15 cellular contexts compared by ENCODE assay signal in the genomic region with DNA sequence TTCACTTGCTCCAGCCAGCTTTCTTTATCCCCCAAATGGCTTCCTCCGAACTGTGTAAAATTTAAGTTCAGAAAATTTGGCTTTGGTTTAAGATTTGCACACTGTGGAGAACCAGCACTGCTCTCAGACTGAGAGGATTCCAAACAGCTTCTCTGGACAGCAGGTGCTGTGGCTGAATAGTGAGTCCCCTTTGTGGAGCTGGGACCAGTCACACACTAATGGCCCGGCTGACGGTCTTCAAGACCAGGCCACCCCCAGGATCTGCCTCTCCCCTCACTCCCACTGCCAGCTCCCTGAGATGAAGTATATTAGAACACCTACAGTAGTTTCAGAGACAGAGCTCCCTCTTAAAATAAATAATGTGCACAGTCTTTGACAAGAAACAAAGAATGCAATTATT.
DNase-seq lines count a peak whose midpoint lies in the region; ATAC-seq and TF ChIP-seq lines count a peak whose summit lies in the region.
"Had no signal": no experiment of that assay in that cellular context is flagged by ENCODE, and none has a peak within 500 bp of the region (broad histone marks: within the 10 kb centered on the region; RNA-seq: fewer than 3 reads in every experiment).

No MANE protein-coding gene starts in this region.

- H3K4me3 ChIP-seq in ectodermal cell (ENCODE audit: insufficient read depth, low read depth, low read length), result no peak overlapping the region
- H3K4me3 ChIP-seq: A549, GM23338 had no signal

- CTCF ChIA-PET in activated CD4-positive, alpha-beta memory T cell treated with anti-CD3 and anti-CD28 coated beads for 36 hours (lab: Charles Lee), result no interaction called here

- peaks cover 7% of the 10 kb centered on the region for H3K9me3 Mint-ChIP-seq in neural crest cell
- H3K9me3 Mint-ChIP-seq in activated CD4-positive, alpha-beta memory T cell treated with anti-CD3 and anti-CD28 coated beads for 36 hours, result peaks cover 3% of the 10 kb centered on the region
- H3K9me3 Mint-ChIP-seq: CD4-positive, alpha-beta T cell had no signal

- H3K9me3 ChIP-seq in ectodermal cell (ENCODE audit: control insufficient read depth, low read length), result no peaks in the 10 kb centered on the region
- H3K9me3 ChIP-seq: A549, Caco-2 had no signal

- no peak overlapping the region for H3K4me3 Mint-ChIP-seq in neural crest cell
- no peak overlapping the region for H3K4me3 Mint-ChIP-seq in activated CD4-positive, alpha-beta memory T cell treated with anti-CD3 and anti-CD28 coated beads for 36 hours
- H3K4me3 Mint-ChIP-seq: CD4-positive, alpha-beta T cell; GM23338 had no signal

- intact Hi-C loops in activated CD4-positive, alpha-beta memory T cell treated with anti-CD3 and anti-CD28 coated beads for 36 hours (cut with micrococcal nuclease), result no loop called here

- peaks cover 35% of the 10 kb centered on the region for H3K4me1 ChIP-seq in ectodermal cell (ENCODE audit: control insufficient read depth, insufficient read depth, low read length)
- H3K4me1 ChIP-seq: A549 had no signal

- H3K27me3 Mint-ChIP-seq in neural crest cell (ENCODE audit: low read depth), result no peaks in the 10 kb centered on the region
- peaks cover 11% of the 10 kb centered on the region for H3K27me3 Mint-ChIP-seq in activated CD4-positive, alpha-beta memory T cell treated with anti-CD3 and anti-CD28 coated beads for 36 hours
- H3K27me3 Mint-ChIP-seq: CD4-positive, alpha-beta T cell had no signal

- peak; percentile 1 for DNase-seq in NCI-H146 (lab: John Stamatoyannopoulos, UW)
- DNase-seq in NCI-H146 treated with DMSO at 0.1 percent for 48 hours (lab: John Stamatoyannopoulos, UW; ENCODE audit: unreplicated experiment), result no peak
- no peak for DNase-seq in neural crest cell (ENCODE audit: low read depth, low spot score)
- no peak for DNase-seq in activated CD4-positive, alpha-beta memory T cell treated with anti-CD3 and anti-CD28 coated beads for 36 hours
- no peak for DNase-seq in NCI-H446 (lab: John Stamatoyannopoulos, UW)
- DNase-seq: AML-193; Caco-2; CD4-positive, alpha-beta T cell; HCEC 1CT had no signal

- H3K27ac ChIP-seq in ectodermal cell (ENCODE audit: insufficient read depth, low read depth, low read length, poor library complexity, severe bottlenecking), result peak overlapping the region; percentile 40
- H3K27ac ChIP-seq: 22Rv1, A549, C4-2B had no signal

- H3K27me3 ChIP-seq in ectodermal cell (ENCODE audit: control insufficient read depth, insufficient read depth, low read length, poor library complexity, severe bottlenecking), result no peaks in the 10 kb centered on the region

- no peak for TF ChIP-seq CTCF in neural crest cell (conservative IDR thresholded peaks at IDR 0.05)

- no peaks in the 10 kb centered on the region for H3K36me3 ChIP-seq in ectodermal cell (ENCODE audit: control insufficient read depth, insufficient read depth, low read length)

- peaks cover 9% of the 10 kb centered on the region for H3K36me3 Mint-ChIP-seq in neural crest cell (ENCODE audit: low read depth)
- no peaks in the 10 kb centered on the region for H3K36me3 Mint-ChIP-seq in activated CD4-positive, alpha-beta memory T cell treated with anti-CD3 and anti-CD28 coated beads for 36 hours

- no peak for ATAC-seq in GM21576 (IDR thresholded peaks at IDR 0.05; ENCODE audit: unreplicated experiment)
- ATAC-seq: A549, GM23338 had no signal

- H3K27ac Mint-ChIP-seq in neural crest cell (ENCODE audit: unreplicated experiment), result peak overlapping the region; percentile 89
- no peak overlapping the region for H3K27ac Mint-ChIP-seq in activated CD4-positive, alpha-beta memory T cell treated with anti-CD3 and anti-CD28 coated beads for 36 hours
- H3K27ac Mint-ChIP-seq: CD4-positive, alpha-beta T cell; GM23338 had no signal

- peaks cover 52% of the 10 kb centered on the region for H3K4me1 Mint-ChIP-seq in neural crest cell
- no peaks in the 10 kb centered on the region for H3K4me1 Mint-ChIP-seq in activated CD4-positive, alpha-beta memory T cell treated with anti-CD3 and anti-CD28 coated beads for 36 hours (ENCODE audit: low read depth)

- 65 to 70% methylated on average over 3 of the region's 3 CpGs for WGBS in ectodermal cell, 2 experiments

- POLR2A ChIA-PET in activated CD4-positive, alpha-beta memory T cell treated with anti-CD3 and anti-CD28 coated beads for 36 hours (lab: Charles Lee), result no interaction called here
